17 cellular contexts compared by ENCODE assay signal in genomic region chr3:131007782-131008181, GRCh38.
"Had no signal": no experiment of that assay in that cellular context is flagged by ENCODE, and none has a peak within 500 bp of the region (broad histone marks: within the 10 kb centered on the region; RNA-seq: fewer than 3 reads in every experiment).

No MANE protein-coding gene starts in this region.

- DNase-seq: activated CD8-positive, alpha-beta memory T cell treated with anti-CD3 and anti-CD28 coated beads, Interleukin-2, amount 10 ng/mL, durations not matched to agents 7 days and 5 days; activated effector memory CD4-positive, alpha-beta T cell treated with Interleukin-2 at 50 U/mL for 16 hours; activated T-cell treated with anti-CD3 and anti-CD28 coated beads, Interleukin-2, amount 50 U/mL, for 24 hours; anterior cingulate cortex; gastrocnemius medialis; kidney; left ventricle myocardium superior; mesenchymal stem cell; nephron progenitor cell; sigmoid colon; stimulated activated CD4-positive, alpha-beta T cell treated with anti-CD3 and anti-CD28 coated beads, Interleukin-2, amount 100 ng/mL, for 48 hours; stimulated activated naive CD4-positive, alpha-beta T cell treated with Interleukin-2 at 50 U/mL for 16 hours; T-helper 2 cell; trophoblast cell had no signal

- H3K4me1 Mint-ChIP-seq: nephron progenitor cell had no signal

- H3K9me3 Mint-ChIP-seq: activated T-cell treated with anti-CD3 and anti-CD28 coated beads, Interleukin-2, amount 50 U/mL, for 24 hours; nephron progenitor cell had no signal

- H3K4me3 ChIP-seq: esophagus muscularis mucosa, gastrocnemius medialis, sigmoid colon had no signal

- ATAC-seq: activated CD4-positive, CD25-positive, alpha-beta regulatory T cell treated with anti-CD3 and anti-CD28 coated beads, Interleukin-2, amount 50 U/mL, for 24 hours; activated CD8-positive, alpha-beta memory T cell treated with anti-CD3 and anti-CD28 coated beads, Interleukin-2, amount 10 ng/mL, durations not matched to agents 7 days and 5 days; gastrocnemius medialis; left ventricle myocardium superior had no signal

- H3K27me3 Mint-ChIP-seq: activated CD8-positive, alpha-beta memory T cell treated with anti-CD3 and anti-CD28 coated beads, Interleukin-2, amount 10 ng/mL, durations not matched to agents 7 days and 5 days; activated naive CD8-positive, alpha-beta T cell; activated T-cell treated with anti-CD3 and anti-CD28 coated beads, Interleukin-2, amount 50 U/mL, for 24 hours had no signal

- H3K9me3 ChIP-seq: esophagus muscularis mucosa, gastrocnemius medialis, sigmoid colon had no signal

- H3K27ac ChIP-seq: esophagus muscularis mucosa, gastrocnemius medialis, sigmoid colon had no signal

- H3K4me3 Mint-ChIP-seq: activated CD8-positive, alpha-beta memory T cell treated with anti-CD3 and anti-CD28 coated beads, Interleukin-2, amount 10 ng/mL, durations not matched to agents 7 days and 5 days; activated naive CD8-positive, alpha-beta T cell; activated T-cell treated with anti-CD3 and anti-CD28 coated beads, Interleukin-2, amount 50 U/mL, for 24 hours; nephron progenitor cell had no signal

- H3K4me1 ChIP-seq: sigmoid colon had no signal

- H3K27ac Mint-ChIP-seq: activated CD8-positive, alpha-beta memory T cell treated with anti-CD3 and anti-CD28 coated beads, Interleukin-2, amount 10 ng/mL, durations not matched to agents 7 days and 5 days; activated naive CD8-positive, alpha-beta T cell; nephron progenitor cell had no signal

- H3K27me3 ChIP-seq: esophagus muscularis mucosa, gastrocnemius medialis, sigmoid colon had no signal
